ENCODE assay signal across 17 cellular contexts in genomic region chr2:176161817-176162626, GRCh38. TPM values are rescaled to one million over a fixed set of nuclear protein-coding genes. Genes with fewer than 3 reads are reported as not detected.
A peak's percentile ranks its signal among the peaks of the same experiment; 100 is the strongest.
DNase-seq lines count a peak whose midpoint lies in the region; ATAC-seq, FAIRE-seq and TF ChIP-seq lines count a peak whose summit lies in the region.
"Had no signal": no experiment of that assay in that cellular context is flagged by ENCODE, and none has a peak within 500 bp of the region (broad histone marks: within the 10 kb centered on the region; RNA-seq: fewer than 3 reads in every experiment).

No MANE protein-coding gene starts in this region.

- H2AFZ ChIP-seq in astrocyte (ENCODE audit: low read depth, low read length) = peak overlapping the region; percentile 22

- H3K27ac ChIP-seq in astrocyte (ENCODE audit: low read depth, low read length) (peak overlapping the region; percentile 40), gastrocnemius medialis (no peak overlapping the region)
- H3K27ac ChIP-seq: stomach had no signal

- FAIRE-seq in astrocyte (lab: Jason Lieb, UNC) = peak; percentile 20
- FAIRE-seq: G401.6, islet of Langerhans had no signal

- in situ Hi-C loops in gastrocnemius medialis (cut with MboI; ENCODE audit: low sequenced_read_pairs in 4 of 4) = no loop called here

- H3K4me3 ChIP-seq in astrocyte (ENCODE audit: insufficient read depth, low read depth, low read length) (peak overlapping the region; percentile 32), foreskin fibroblast (ENCODE audit: low read depth in 1 of 2, low read length in 2 of 2) (peak overlapping the region; percentile 28 to 32), gastrocnemius medialis (peak overlapping the region in 3 of 4 donors; percentile 6 to 23 (median 16))
- H3K4me3 ChIP-seq: stomach had no signal

- H3K27me3 ChIP-seq in astrocyte (ENCODE audit: insufficient read depth, low read length) (peaks cover 85% of the 10 kb centered on the region), gastrocnemius medialis (peaks cover 45 to 84% (median 81%) of the 10 kb centered on the region in 3 donors)

- no peaks in the 10 kb centered on the region for H4K20me1 ChIP-seq in astrocyte (ENCODE audit: insufficient read depth, low read length)

- H3K4me3 Mint-ChIP-seq in astrocyte (ENCODE audit: unreplicated experiment) = no peak overlapping the region
- H3K4me3 Mint-ChIP-seq: activated B cell treated with CpG ODN at 0.5 μM for 24 hours; activated naive CD4-positive, alpha-beta T cell treated with anti-CD3 and anti-CD28 coated beads for 36 hours; CD4-positive, alpha-beta T cell had no signal

- H3K9ac ChIP-seq in astrocyte (ENCODE audit: low read length) = peak overlapping the region; percentile 52

- ATAC-seq in gastrocnemius medialis (no peak), HG03196 (IDR thresholded peaks at IDR 0.05; ENCODE audit: unreplicated experiment) (no peak), HG02571 (IDR thresholded peaks at IDR 0.05; ENCODE audit: unreplicated experiment) (no peak)

- TF ChIP-seq POLR2A in gastrocnemius medialis (IDR thresholded peaks at IDR 0.05) = no peak

- H3K4me2 ChIP-seq in astrocyte (ENCODE audit: low read length) = peak overlapping the region; percentile 82

- no peaks in the 10 kb centered on the region for H3K4me1 Mint-ChIP-seq in astrocyte (ENCODE audit: low read depth, unreplicated experiment)

- H3K9me3 ChIP-seq in astrocyte (ENCODE audit: insufficient read depth, low read depth, low read length) (peaks cover 2% of the 10 kb centered on the region), gastrocnemius medialis (no peaks in the 10 kb centered on the region)

- H3K27ac Mint-ChIP-seq in astrocyte (ENCODE audit: unreplicated experiment) = no peak overlapping the region
- H3K27ac Mint-ChIP-seq: activated B cell treated with CpG ODN at 0.5 μM for 24 hours; activated naive CD4-positive, alpha-beta T cell treated with anti-CD3 and anti-CD28 coated beads for 36 hours; CD4-positive, alpha-beta T cell had no signal

- no peaks in the 10 kb centered on the region for H3K79me2 ChIP-seq in astrocyte (ENCODE audit: insufficient read depth, low read length)

- intact Hi-C loops in gastrocnemius medialis (cut with DNase I; ENCODE audit: low total_unique reads) = no loop called here

- peaks cover 29% of the 10 kb centered on the region for H3K9me3 Mint-ChIP-seq in astrocyte (ENCODE audit: unreplicated experiment)
- H3K9me3 Mint-ChIP-seq: activated naive CD4-positive, alpha-beta T cell treated with anti-CD3 and anti-CD28 coated beads for 36 hours; CD4-positive, alpha-beta T cell had no signal

- H3K27me3 Mint-ChIP-seq in astrocyte (ENCODE audit: low read depth, unreplicated experiment) = peaks cover 87% of the 10 kb centered on the region

- no peak for TF ChIP-seq CTCF in astrocyte (IDR thresholded peaks at IDR 0.05; ENCODE audit: insufficient read depth, low read depth, low read length)
- no peak for TF ChIP-seq CTCF in foreskin fibroblast (IDR thresholded peaks at IDR 0.05; ENCODE audit: low read depth, low read length)
- no peak for TF ChIP-seq CTCF in gastrocnemius medialis (IDR thresholded peaks at IDR 0.05 in 4 of 5, conservative IDR thresholded peaks at IDR 0.05 in 1 of 5)

- peak; percentile 55 for DNase-seq in ELR (ENCODE audit: low read depth)
- peak; percentile 88 for DNase-seq in astrocyte (ENCODE audit: low read depth)
- peak; percentile 60 to 79 for DNase-seq in foreskin fibroblast
- no peak for DNase-seq in gastrocnemius medialis
- DNase-seq in NCI-H2171 (lab: John Stamatoyannopoulos, UW) = no peak
- DNase-seq in stimulated activated CD4-positive, alpha-beta T cell treated with anti-CD3 and anti-CD28 coated beads, Interleukin-15, amount 100 ng/mL, for 24 hours = no peak
- DNase-seq: activated B cell treated with CpG ODN at 0.5 μM for 24 hours; activated naive CD4-positive, alpha-beta T cell treated with anti-CD3 and anti-CD28 coated beads for 36 hours; CD4-positive, alpha-beta T cell; stomach had no signal

- H3K36me3 Mint-ChIP-seq in astrocyte (ENCODE audit: low read depth, unreplicated experiment) = peaks cover 4% of the 10 kb centered on the region

- H3K36me3 ChIP-seq in astrocyte (ENCODE audit: insufficient read depth, low read length) (no peaks in the 10 kb centered on the region), gastrocnemius medialis (no peaks in the 10 kb centered on the region)
- H3K36me3 ChIP-seq: stomach had no signal

- peaks cover 8% of the 10 kb centered on the region for H3K4me1 ChIP-seq in astrocyte (ENCODE audit: insufficient read depth, low read length)
- peaks cover 4 to 5% of the 10 kb centered on the region in 2 donors for H3K4me1 ChIP-seq in gastrocnemius medialis

RNA-seq across cellular contexts. Expression of gene HOXD3, which starts 4.9 kb away (rescaled TPM):
- total RNA-seq in astrocyte (not detected in 2 replicates), gastrocnemius medialis (1 to 10 TPM in 1 of 4 donors, under 1 TPM in 2, not detected in 1; 0.36 to 1.7 (median 0.64) TPM)
- total RNA-seq: activated B cell treated with CpG ODN at 0.5 μM for 24 hours; activated naive CD4-positive, alpha-beta T cell treated with anti-CD3 and anti-CD28 coated beads for 36 hours; CD4-positive, alpha-beta T cell; cerebellum; fibroblast of lung; H7 had no signal

RNA-seq across cellular contexts. Expression of gene HOXD4, which starts 10.7 kb away (rescaled TPM):
- not detected in 2 replicates for total RNA-seq in astrocyte
- total RNA-seq in gastrocnemius medialis = 1 to 10 TPM in 1 of 4 donors, under 1 TPM in 1, not detected in 2; 0.29 to 1.4 TPM
- total RNA-seq: activated B cell treated with CpG ODN at 0.5 μM for 24 hours; activated naive CD4-positive, alpha-beta T cell treated with anti-CD3 and anti-CD28 coated beads for 36 hours; CD4-positive, alpha-beta T cell; cerebellum; fibroblast of lung; H7 had no signal

RNA-seq across cellular contexts. Expression of gene HOXD1, which starts 26.4 kb away (rescaled TPM):
- not detected in 2 replicates for total RNA-seq in astrocyte
- under 1 TPM in 1 of 4 donors, not detected in 3; 0.20 TPM for total RNA-seq in gastrocnemius medialis
- total RNA-seq: activated B cell treated with CpG ODN at 0.5 μM for 24 hours; activated naive CD4-positive, alpha-beta T cell treated with anti-CD3 and anti-CD28 coated beads for 36 hours; CD4-positive, alpha-beta T cell; cerebellum; fibroblast of lung; H7 had no signal

RNA-seq across cellular contexts. Expression of gene HOXD8, which starts 32.5 kb away (rescaled TPM):
- total RNA-seq in astrocyte = not detected in 2 replicates
- total RNA-seq in gastrocnemius medialis = 10 to 100 TPM in 1 of 4 donors, 1 to 10 TPM in 3; 4.0 to 12.0 (median 7.2) TPM
- total RNA-seq: activated B cell treated with CpG ODN at 0.5 μM for 24 hours; activated naive CD4-positive, alpha-beta T cell treated with anti-CD3 and anti-CD28 coated beads for 36 hours; CD4-positive, alpha-beta T cell; cerebellum; fibroblast of lung; H7 had no signal

RNA-seq across cellular contexts. Expression of gene HOXD9, which starts 39.5 kb away (rescaled TPM):
- not detected in 2 replicates for total RNA-seq in astrocyte
- 1 to 10 TPM in 2 of 4 donors, under 1 TPM in 2; 0.33 to 1.8 (median 0.78) TPM for total RNA-seq in gastrocnemius medialis
- total RNA-seq: activated B cell treated with CpG ODN at 0.5 μM for 24 hours; activated naive CD4-positive, alpha-beta T cell treated with anti-CD3 and anti-CD28 coated beads for 36 hours; CD4-positive, alpha-beta T cell; cerebellum; fibroblast of lung had no signal

Comparison
In these comparisons a context has a peak if more than half of its experiments do, and no peak if none do; other contexts are left out.
1. DNase-seq: peak in ELR (single experiment), astrocyte (single experiment) and foreskin fibroblast (2 of 2); none in gastrocnemius medialis (0 of 2), NCI-H2171 (single experiment) and stimulated activated CD4-positive, alpha-beta T cell treated with anti-CD3 and anti-CD28 coated beads, Interleukin-15, amount 100 ng/mL, for 24 hours (single experiment).
2. Peak in every context shown above with its lines, with median percentiles within 50 percentile points of each other: H3K4me3 ChIP-seq.